In the genomic region with DNA sequence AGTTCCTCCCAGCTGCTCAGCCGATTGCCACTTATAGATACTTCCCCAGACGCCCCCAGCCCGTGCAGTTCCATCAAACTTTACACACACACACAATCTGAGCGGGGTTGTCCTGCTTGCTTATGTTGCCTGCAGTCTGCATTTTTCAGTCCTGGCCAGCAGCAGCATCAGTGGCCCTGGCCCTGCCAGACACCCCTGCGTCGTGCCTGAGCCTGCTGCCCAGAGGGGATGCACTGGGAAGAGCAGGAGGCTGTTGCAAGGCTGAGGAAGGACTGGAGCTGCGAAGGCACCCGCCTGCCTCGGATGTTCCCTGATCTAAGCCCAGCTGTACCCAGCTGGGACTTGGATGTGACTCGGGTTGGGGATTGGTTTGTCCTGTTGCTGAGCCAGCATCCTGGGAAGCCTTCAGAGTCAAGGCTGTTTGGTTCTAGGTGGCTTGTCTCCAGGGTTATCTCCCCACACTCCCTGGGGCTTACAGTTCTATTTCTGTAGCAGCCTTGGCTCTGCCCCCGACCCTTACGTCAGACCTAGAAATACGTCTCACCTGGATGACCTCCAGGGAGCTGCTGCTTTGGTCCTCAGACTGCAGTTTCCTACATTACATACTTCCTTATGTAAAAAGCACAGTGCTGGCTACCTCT, we compare ENCODE assay signal across 9 cellular contexts. TPM values are rescaled to one million over a fixed set of nuclear protein-coding genes. Genes with fewer than 3 reads are reported as not detected.
DNase-seq lines count a peak whose midpoint lies in the region; ATAC-seq and TF ChIP-seq lines count a peak whose summit lies in the region.
"Had no signal": no experiment of that assay in that cellular context is flagged by ENCODE, and none has a peak within 500 bp of the region (broad histone marks: within the 10 kb centered on the region; RNA-seq: fewer than 3 reads in every experiment).

No MANE protein-coding gene starts in this region.

- ATAC-seq in body of pancreas (peak; percentile 89), GM18502 (IDR thresholded peaks at IDR 0.05; ENCODE audit: poor library complexity, unreplicated experiment) (no peak)

- TF ChIP-seq POLR2A in body of pancreas (IDR thresholded peaks at IDR 0.05) (no peak), spleen (IDR thresholded peaks at IDR 0.05) (no peak)

- H3K4me3 ChIP-seq in HEK293 (ENCODE audit: low read depth, low read length) (no peak overlapping the region), body of pancreas (no peak overlapping the region), spleen (no peak overlapping the region)

- H3K27me3 ChIP-seq in body of pancreas (no peaks in the 10 kb centered on the region), spleen (replicated peaks in 1 of 7) (no peaks in the 10 kb centered on the region)

- intact Hi-C loops in body of pancreas (cut with DNase I) (no loop called here), spleen (cut with DNase I; ENCODE audit: low total_unique reads) (no loop called here)

- H3K36me3 ChIP-seq in HEK293 (ENCODE audit: control insufficient read depth in 2 of 2, insufficient read depth in 1 of 2, low read length in 2 of 2) (no peaks in the 10 kb centered on the region), body of pancreas (replicated peaks in 1 of 2; ENCODE audit: insufficient read depth in 1 of 2, low read depth in 2 of 2) (no peaks in the 10 kb centered on the region), spleen (peaks cover 0 to 9% (median 0%) of the 10 kb centered on the region in 6 donors)

- DNase-seq in body of pancreas = peak; percentile 75 to 89 (median 84)
- peak; percentile 5 for DNase-seq in kidney tubule cell (ENCODE audit: low spot score)
- no peak for DNase-seq in spleen
- no peak for DNase-seq in HT-29 (ENCODE audit: low spot score)
- no peak for DNase-seq in EL
- DNase-seq in COLO668 (lab: John Stamatoyannopoulos, UW; ENCODE audit: unreplicated experiment) = no peak
- DNase-seq: activated CD4-positive, alpha-beta T cell treated with anti-CD3 and anti-CD28 coated beads for 4 hours had no signal

- WGBS in body of pancreas, 2 donors = 43 to 48% methylated on average over 6 to 10 of the region's 13 CpGs
- 56 to 72% (median 60%) methylated on average over 9 to 13 of the region's 13 CpGs for WGBS in spleen, 5 donors

- H3K27ac ChIP-seq in HEK293 (ENCODE audit: extremely low read depth, low read depth, low read length) (no peak overlapping the region), body of pancreas (peak overlapping the region in 3 of 4 donors; percentile 6 to 19 (median 15)), spleen (peak overlapping the region in 5 of 8 donors; percentile 9 to 76 (median 41))

- H3K4me1 ChIP-seq in HEK293 (ENCODE audit: control insufficient read depth, insufficient read depth, low read length) (no peaks in the 10 kb centered on the region), body of pancreas (peaks cover 9% of the 10 kb centered on the region), spleen (peaks cover 6 to 76% (median 40%) of the 10 kb centered on the region in 6 donors)

- no peak for TF ChIP-seq CTCF in HEK293 (tag by site-specific recombination; IDR thresholded peaks at IDR 0.05)
- no peak for TF ChIP-seq CTCF in body of pancreas (IDR thresholded peaks at IDR 0.05)
- TF ChIP-seq CTCF in spleen (IDR thresholded peaks at IDR 0.05 in 8 of 11, conservative IDR thresholded peaks at IDR 0.05 in 3 of 11) = no peak

- CTCF ChIA-PET in HEK293 (lab: Yijun Ruan, JAX) = no interaction called here

- H3K9me3 ChIP-seq in HEK293 (ENCODE audit: control insufficient read depth, insufficient read depth, low read depth, low read length) (no peaks in the 10 kb centered on the region), body of pancreas (no peaks in the 10 kb centered on the region), spleen (no peaks in the 10 kb centered on the region)

- POLR2A ChIA-PET in HEK293 (lab: Yijun Ruan, JAX) = no interaction called here

TF ChIP-seq in HEK293, 187 proteins besides CTCF, POLR2A, EP300 and RAD21:
- TF ChIP-seq ZNF341 (tag by site-specific recombination; IDR thresholded peaks at IDR 0.05; ENCODE audit: low read depth) (peak; percentile 58), ZSCAN23 (tag by site-specific recombination; IDR thresholded peaks at IDR 0.05) (no peak), BCL11B (tag by site-specific recombination; IDR thresholded peaks at IDR 0.05; ENCODE audit: low read depth) (no peak), ZNF585B (tag by site-specific recombination; IDR thresholded peaks at IDR 0.05) (no peak), ZNF239 (tag by site-specific recombination; IDR thresholded peaks at IDR 0.05) (no peak), RBAK (tag by site-specific recombination; IDR thresholded peaks at IDR 0.05) (no peak), ZNF169 (tag by site-specific recombination; IDR thresholded peaks at IDR 0.05) (no peak)

RNA-seq across cellular contexts. Expression of a gene that starts 42.3 kb away (rescaled TPM):
- total RNA-seq in body of pancreas (10 to 100 TPM in 1 of 2 donors, 1 to 10 TPM in 1; 4.4 to 10.9 TPM), spleen (10 to 100 TPM; 25.0 to 54.3 (median 47.2) TPM)
- 1 to 10 TPM; 4.6 to 7.0 (median 6.9) TPM for polyA plus RNA-seq in spleen
- total RNA-seq in HT-29 (2014; rRNA removed; shearing (Covaris generic)) = 0.10 and 0.28 TPM in 2 replicates

Comparison
In these comparisons a context has a peak if more than half of its experiments do, and no peak if none do; other contexts are left out.
1. DNase-seq: peak in body of pancreas (4 of 4) and kidney tubule cell (single experiment); none in spleen (single experiment), HT-29 (single experiment), EL (single experiment) and COLO668 (single experiment).